In genomic region chr14:30283822-30284446, GRCh38 we compare ENCODE assay signal across 8 cellular contexts.
DNase-seq lines count a peak whose midpoint lies in the region; TF ChIP-seq lines count a peak whose summit lies in the region.

No MANE protein-coding gene starts in this region.

- H3K9me2 ChIP-seq in SK-N-SH: no peaks in the 10 kb centered on the region; the same call in 1 of the 2 replicates

- TF ChIP-seq CTCF in HFFc6 (IDR thresholded peaks at IDR 0.05): peak; percentile 84
- peak; percentile 77 for TF ChIP-seq CTCF in SK-N-SH (IDR thresholded peaks at IDR 0.05)
- TF ChIP-seq CTCF in uterus (IDR thresholded peaks at IDR 0.05): no peak

- no peak for TF ChIP-seq POLR2A in uterus (IDR thresholded peaks at IDR 0.05)

- CTCF ChIA-PET in SK-N-SH (lab: Yijun Ruan, JAX): interaction anchor here (1.0 to 8.1 kb wide), 10 partner anchors 9 to 733 kb away, joined by 3 to 74 read pairs (median 3); no protein-coding TSS in a partner anchor

- H3K4me3 Mint-ChIP-seq in HFFc6: no peak overlapping the region

- DNase-seq in SIG-M5 treated with dmso at 0.1 percent for 504 hours (lab: John Stamatoyannopoulos, UW; ENCODE audit: unreplicated experiment): peak; percentile 19
- no peak for DNase-seq in SIG-M5 (lab: John Stamatoyannopoulos, UW)
- DNase-seq in HFFc6: peak; percentile 41
- peak; percentile 7 for DNase-seq in SK-N-SH
- DNase-seq in head of caudate nucleus: peak in 25 of 42 donors; percentile 8 to 65 (median 40)
- no peak for DNase-seq in activated effector memory CD4-positive, alpha-beta T cell treated with Interleukin-2 at 50 U/mL for 16 hours
- DNase-seq in uterus: no peak
- no peak for DNase-seq in effector CD4-positive, alpha-beta T cell

- peaks cover 2% of the 10 kb centered on the region; the same call in 1 of the 2 replicates for H3K27me3 Mint-ChIP-seq in HFFc6 (ENCODE audit: insufficient read depth)

- H3K79me2 ChIP-seq in SK-N-SH (ENCODE audit: insufficient read depth): no peaks in the 10 kb centered on the region

- no peaks in the 10 kb centered on the region for H3K36me3 Mint-ChIP-seq in HFFc6 (ENCODE audit: low read depth)

- intact Hi-C loops in head of caudate nucleus (cut with DNase I): no loop called here
- intact Hi-C loops in uterus (cut with DNase I; ENCODE audit: low total_unique reads): no loop called here

- no peaks in the 10 kb centered on the region for H4K20me1 ChIP-seq in SK-N-SH (ENCODE audit: insufficient read depth)

- H3K9ac ChIP-seq in SK-N-SH: no peak overlapping the region

- H3K9me3 Mint-ChIP-seq in HFFc6: no peaks in the 10 kb centered on the region

- H3K27me3 ChIP-seq in SK-N-SH (ENCODE audit: insufficient read depth) (no peaks in the 10 kb centered on the region; the same call in 1 of the 2 replicates), uterus (no peaks in the 10 kb centered on the region)

- no peaks in the 10 kb centered on the region for H3K9me3 ChIP-seq in SK-N-SH
- H3K9me3 ChIP-seq in uterus: no peaks in the 10 kb centered on the region

- no peak overlapping the region for H3K4me2 ChIP-seq in SK-N-SH

- TF ChIP-seq RAD21 in SK-N-SH (IDR thresholded peaks at IDR 0.05; ENCODE audit: low read length): peak; percentile 24

- no peak overlapping the region for H3K27ac ChIP-seq in SK-N-SH (ENCODE audit: low read depth in 2 of 2, low read length in 1 of 2)
- H3K27ac ChIP-seq in uterus: no peak overlapping the region

- H3K36me3 ChIP-seq in SK-N-SH (replicated peaks in 1 of 2; ENCODE audit: control insufficient read depth in 1 of 2, insufficient read depth in 2 of 2, low read length in 1 of 2) (no peaks in the 10 kb centered on the region), uterus (no peaks in the 10 kb centered on the region)

- no peak overlapping the region for H2AFZ ChIP-seq in SK-N-SH (ENCODE audit: low read depth)

- peaks cover 11% of the 10 kb centered on the region for H3K4me1 Mint-ChIP-seq in HFFc6 (ENCODE audit: low read depth)

- 2% methylated on average over 2 of the region's 2 CpGs for WGBS in SK-N-SH (ENCODE audit: low lambda C conversion rate)

- no peaks in the 10 kb centered on the region for H3K4me1 ChIP-seq in SK-N-SH (ENCODE audit: control insufficient read depth in 1 of 2, insufficient read depth in 2 of 2, low read depth in 1 of 2, low read length in 1 of 2)
- no peaks in the 10 kb centered on the region for H3K4me1 ChIP-seq in uterus

- POLR2A ChIA-PET in SK-N-SH (lab: Yijun Ruan, JAX): no interaction called here

- H3F3A ChIP-seq in SK-N-SH (replicated peaks; ENCODE audit: insufficient read depth): no peaks in the 10 kb centered on the region

- TF ChIP-seq EP300 in SK-N-SH (IDR thresholded peaks at IDR 0.05; ENCODE audit: borderline replicate concordance in 1 of 2, low read depth in 1 of 2, low read length in 1 of 2): no peak

- H3K4me3 ChIP-seq in SK-N-SH (ENCODE audit: low read depth in 2 of 2, low read length in 1 of 2): no peak overlapping the region
- no peak overlapping the region for H3K4me3 ChIP-seq in uterus

- no peak overlapping the region for H3K27ac Mint-ChIP-seq in HFFc6

TF ChIP-seq in SK-N-SH, 30 proteins besides CTCF, POLR2A, EP300 and RAD21:
- no peak for TF ChIP-seq USF2 (IDR thresholded peaks at IDR 0.05; ENCODE audit: borderline replicate concordance, low read depth, low read length)
- no peak for TF ChIP-seq RXRA (IDR thresholded peaks at IDR 0.05; ENCODE audit: borderline replicate concordance, low read depth)
- no peak for TF ChIP-seq FOXM1 (IDR thresholded peaks at IDR 0.05; ENCODE audit: low read depth)
- TF ChIP-seq IRF3 (IDR thresholded peaks at IDR 0.05; ENCODE audit: low read depth, low read length): no peak
- no peak for TF ChIP-seq CHD2 (IDR thresholded peaks at IDR 0.05; ENCODE audit: low read length, partially characterized antibody)

Comparison
In these comparisons a context has a peak if more than half of its experiments do, and no peak if none do; other contexts are left out.
1. DNase-seq: peak in SIG-M5 treated with dmso at 0.1 percent for 504 hours (single experiment), HFFc6 (single experiment), SK-N-SH (single experiment) and head of caudate nucleus (25 of 42); none in SIG-M5 (single experiment), activated effector memory CD4-positive, alpha-beta T cell treated with Interleukin-2 at 50 U/mL for 16 hours (single experiment), uterus (0 of 2) and effector CD4-positive, alpha-beta T cell (single experiment).
2. CTCF ChIP-seq: peak in HFFc6 (single experiment) and SK-N-SH (single experiment); none in uterus (0 of 4).